In genomic region chr11:45850446-45850845, GRCh38 we compare ENCODE assay signal across 16 cellular contexts. TPM values are rescaled to one million over a fixed set of nuclear protein-coding genes. Genes with fewer than 3 reads are reported as not detected.
A peak's percentile ranks its signal among the peaks of the same experiment; 100 is the strongest.
DNase-seq lines count a peak whose midpoint lies in the region; ATAC-seq and TF ChIP-seq lines count a peak whose summit lies in the region.
"Had no signal": no experiment of that assay in that cellular context is flagged by ENCODE, and none has a peak within 500 bp of the region (broad histone marks: within the 10 kb centered on the region; RNA-seq: fewer than 3 reads in every experiment).

No MANE protein-coding gene starts in this region.

- ATAC-seq in left cardiac atrium: no peak
- ATAC-seq: activated CD4-positive, CD25-positive, alpha-beta regulatory T cell treated with anti-CD3 and anti-CD28 coated beads, Interleukin-2, amount 50 U/mL, for 24 hours; HCT116 had no signal

- no peak overlapping the region for H2AFZ ChIP-seq in mammary epithelial cell (ENCODE audit: low read depth, low read length)

- no peaks in the 10 kb centered on the region for H4K20me1 ChIP-seq in mammary epithelial cell (ENCODE audit: insufficient read depth, low read length)

- H3K9ac ChIP-seq in mammary epithelial cell (ENCODE audit: insufficient read depth, low read length): no peak overlapping the region

- dilution Hi-C loops in mammary epithelial cell (cut with HindIII; ENCODE audit: low sequenced_read_pairs): no loop called here

- H3K4me1 ChIP-seq in right atrium auricular region (peaks cover 0 to 80% of the 10 kb centered on the region in 2 donors), mammary epithelial cell (ENCODE audit: insufficient read depth, low read length) (peaks cover 5% of the 10 kb centered on the region)

- H3K27ac ChIP-seq in right atrium auricular region (peak overlapping the region; percentile 81 to 88), mammary epithelial cell (ENCODE audit: insufficient read depth, low read depth, low read length) (no peak overlapping the region)
- H3K27ac ChIP-seq: neutrophil had no signal

- in situ Hi-C loops in astrocyte of the spinal cord (cut with HindIII; ENCODE audit: low sequenced_read_pairs): no loop called here
- in situ Hi-C loops in mammary epithelial cell (cut with MboI; ENCODE audit: low sequenced_read_pairs in 2 of 2): no loop called here

- H3K4me3 ChIP-seq in right atrium auricular region (no peak overlapping the region), astrocyte of the spinal cord (ENCODE audit: low read depth, low read length) (no peak overlapping the region), mammary epithelial cell (replicated peaks in 1 of 3; ENCODE audit: insufficient read depth in 1 of 3, low read depth in 2 of 3, low read length in 3 of 3) (no peak overlapping the region)
- H3K4me3 ChIP-seq: testis had no signal

- H3K4me1 Mint-ChIP-seq in type B pancreatic cell (ENCODE audit: unreplicated experiment): peaks cover 23% of the 10 kb centered on the region

- H3K27ac Mint-ChIP-seq in type B pancreatic cell: peak overlapping the region; percentile 50

- H3K9me3 ChIP-seq in right atrium auricular region (no peaks in the 10 kb centered on the region), mammary epithelial cell (replicated peaks; ENCODE audit: insufficient read depth, low read length) (no peaks in the 10 kb centered on the region)
- H3K9me3 ChIP-seq: neutrophil, testis had no signal

- 31% methylated on average over 2 of the region's 2 CpGs for WGBS in mammary epithelial cell (ENCODE audit: low coverage, missing lambda C conversion rate)

- CTCF ChIA-PET in mammary epithelial cell (lab: Charles Lee; ENCODE audit: low non-redundant PET): no interaction called here

- peak overlapping the region; percentile 67 for H3K4me3 Mint-ChIP-seq in type B pancreatic cell

- no peaks in the 10 kb centered on the region for H3K9me3 Mint-ChIP-seq in type B pancreatic cell

- DNase-seq in right atrium auricular region (ENCODE audit: low spot score) (no peak), left cardiac atrium (no peak), astrocyte of the spinal cord (ENCODE audit: low read depth, low spot score) (peak; percentile 22), kidney tubule cell (ENCODE audit: low spot score) (peak; percentile 55), type B pancreatic cell (ENCODE audit: extremely low spot score, unreplicated experiment) (no peak), mammary epithelial cell (no peak), cerebellum (ENCODE audit: low spot score) (no peak)
- DNase-seq in stimulated activated CD4-positive, alpha-beta T cell treated with anti-CD3 and anti-CD28 coated beads, Interleukin-1b, Interleukin-23, amount 100 ng/mL, for 48 hours: no peak
- DNase-seq: amniotic stem cell, glutamatergic neuron, kidney glomerular epithelial cell, NCI-H2227 treated with DMSO at 0.1 percent for 48 hours, testis had no signal

- no TSS peak for BruUV-seq in mammary epithelial cell (replicated peaks; lab: Mats Ljungman, UMichigan)

- H3K27me3 ChIP-seq in right atrium auricular region (no peaks in the 10 kb centered on the region), mammary epithelial cell (ENCODE audit: insufficient read depth, low read length) (no peaks in the 10 kb centered on the region)
- H3K27me3 ChIP-seq: testis had no signal

- no peaks in the 10 kb centered on the region for H3K36me3 Mint-ChIP-seq in type B pancreatic cell

- TF ChIP-seq CTCF in right atrium auricular region (IDR thresholded peaks at IDR 0.05): no peak
- TF ChIP-seq CTCF in astrocyte of the spinal cord (IDR thresholded peaks at IDR 0.05; ENCODE audit: low read depth, low read length): no peak
- TF ChIP-seq CTCF in type B pancreatic cell (conservative IDR thresholded peaks at IDR 0.05): no peak
- TF ChIP-seq CTCF in mammary epithelial cell (conservative IDR thresholded peaks at IDR 0.05 in 1 of 2, IDR thresholded peaks at IDR 0.05 in 1 of 2; ENCODE audit: extremely low read depth in 1 of 2, insufficient read depth in 1 of 2, low read depth in 1 of 2, low read length in 2 of 2): no peak

- no peak overlapping the region for H3K4me2 ChIP-seq in mammary epithelial cell (ENCODE audit: insufficient read depth, low read depth, low read length)

- H3K79me2 ChIP-seq in mammary epithelial cell (ENCODE audit: insufficient read depth, low read length): peaks cover 63% of the 10 kb centered on the region

- H3K36me3 ChIP-seq in right atrium auricular region (no peaks in the 10 kb centered on the region), mammary epithelial cell (ENCODE audit: insufficient read depth, low read length) (no peaks in the 10 kb centered on the region)

- intact Hi-C loops in left cardiac atrium (cut with DNase I): no loop called here
- intact Hi-C loops in mammary epithelial cell (cut with micrococcal nuclease): no loop called here

- H3K27me3 Mint-ChIP-seq in type B pancreatic cell: peaks cover 14% of the 10 kb centered on the region

RNA-seq across cellular contexts. Expression of gene CRY2, which starts 3.2 kb away (rescaled TPM):
- total RNA-seq in right atrium auricular region: 10 to 100 TPM; 43.0 to 62.9 TPM
- total RNA-seq in left cardiac atrium: 10 to 100 TPM; 59.2 to 62.9 TPM
- 27.7 and 37.0 TPM in 2 replicates for total RNA-seq in type B pancreatic cell (ENCODE audit: low replicate concordance)
- total RNA-seq in mammary epithelial cell: 10 to 100 TPM; 13.2 to 14.0 TPM
- polyA plus RNA-seq in mammary epithelial cell: 5.2 TPM
- polyA minus RNA-seq in mammary epithelial cell: 19.6 TPM
- total RNA-seq in cerebellum: 32.5 TPM

RNA-seq across cellular contexts. Expression of gene MAPK8IP1, which starts 35.0 kb away (rescaled TPM):
- 1 to 10 TPM; 7.3 to 8.9 TPM for total RNA-seq in right atrium auricular region
- total RNA-seq in left cardiac atrium: 1 to 10 TPM; 5.0 to 6.9 TPM
- total RNA-seq in type B pancreatic cell (ENCODE audit: low replicate concordance): 23.7 and 24.4 TPM in 2 replicates
- total RNA-seq in mammary epithelial cell: 10 to 100 TPM in 1 of 2 donors, 1 to 10 TPM in 1; 6.7 to 11.0 TPM
- polyA plus RNA-seq in mammary epithelial cell: 3.2 TPM
- polyA minus RNA-seq in mammary epithelial cell: 6.0 TPM
- total RNA-seq in cerebellum: 48.7 TPM

RNA-seq across cellular contexts. Expression of gene SLC35C1, which starts 45.5 kb away (rescaled TPM):
- 10 to 100 TPM in 1 of 2 donors, 1 to 10 TPM in 1; 5.2 to 11.6 TPM for total RNA-seq in right atrium auricular region
- total RNA-seq in left cardiac atrium: 10 to 100 TPM; 12.4 to 13.3 TPM
- 19.5 and 26.0 TPM in 2 replicates for total RNA-seq in type B pancreatic cell (ENCODE audit: low replicate concordance)
- 10 to 100 TPM; 11.2 to 18.0 TPM for total RNA-seq in mammary epithelial cell
- 10.5 TPM for polyA plus RNA-seq in mammary epithelial cell
- 11.1 TPM for polyA minus RNA-seq in mammary epithelial cell
- total RNA-seq in cerebellum: 3.5 TPM

RNA-seq across cellular contexts. Expression of gene FREY1, which starts 56.6 kb away (rescaled TPM):
- total RNA-seq in right atrium auricular region: under 1 TPM; 0.55 to 0.82 TPM
- under 1 TPM; 0.47 to 0.50 TPM for total RNA-seq in left cardiac atrium
- 0.90 and 1.4 TPM in 2 replicates for total RNA-seq in type B pancreatic cell (ENCODE audit: low replicate concordance)
- total RNA-seq in mammary epithelial cell: 1 to 10 TPM; 2.1 to 2.7 TPM
- 0.24 TPM for polyA plus RNA-seq in mammary epithelial cell
- polyA minus RNA-seq in mammary epithelial cell: not detected
- total RNA-seq in cerebellum: 2.5 TPM

Comparison
In these comparisons a context has a peak if more than half of its experiments do, and no peak if none do; other contexts are left out.
1. DNase-seq: peak in astrocyte of the spinal cord (single experiment) and kidney tubule cell (single experiment); none in right atrium auricular region (single experiment), left cardiac atrium (single experiment), type B pancreatic cell (single experiment), stimulated activated CD4-positive, alpha-beta T cell treated with anti-CD3 and anti-CD28 coated beads, Interleukin-1b, Interleukin-23, amount 100 ng/mL, for 48 hours (single experiment), mammary epithelial cell (single experiment) and cerebellum (single experiment).